In genomic region chr4:65559270-65559669, GRCh38 we compare ENCODE assay signal across 17 cellular contexts.
"Had no signal": no experiment of that assay in that cellular context is flagged by ENCODE, and none has a peak within 500 bp of the region (broad histone marks: within the 10 kb centered on the region; RNA-seq: fewer than 3 reads in every experiment).

No MANE protein-coding gene starts in this region.

- H3K4me3 Mint-ChIP-seq: activated T-helper 17 cell treated with anti-CD3 and anti-CD28 coated beads, Interleukin-2, amount 50 U/mL, for 72 hours; neural crest cell had no signal

- H3K27me3 ChIP-seq: brain microvascular endothelial cell, foreskin keratinocyte, pancreas, stomach, testis, upper lobe of right lung had no signal

- H3K9me3 ChIP-seq: pancreas, stomach, testis, upper lobe of right lung had no signal

- H3K4me1 Mint-ChIP-seq: activated T-helper 17 cell treated with anti-CD3 and anti-CD28 coated beads, Interleukin-2, amount 50 U/mL, for 72 hours; neural crest cell had no signal

- H3K27me3 Mint-ChIP-seq: activated T-helper 17 cell treated with anti-CD3 and anti-CD28 coated beads, Interleukin-2, amount 50 U/mL, for 72 hours had no signal

- H3K4me1 ChIP-seq: pancreas, stomach, testis, upper lobe of right lung had no signal

- H3K27ac Mint-ChIP-seq: activated T-helper 17 cell treated with anti-CD3 and anti-CD28 coated beads, Interleukin-2, amount 50 U/mL, for 72 hours had no signal

- DNase-seq: activated CD4-positive, alpha-beta T cell treated with anti-CD3 and anti-CD28 coated beads, Interleukin-2, amount 50 U/mL, for 48 hours; activated naive CD4-positive, alpha-beta T cell treated with Interleukin-2 at 50 U/mL for 16 hours; anterior cingulate cortex; brain microvascular endothelial cell; cortex of kidney; effector CD8-positive, alpha-beta T cell; foreskin keratinocyte; head of caudate nucleus; pancreas; stimulated activated CD4-positive, alpha-beta T cell treated with anti-CD3 and anti-CD28 coated beads, Interleukin-12 subunit alpha, Interleukin-12 subunit beta, amount 100 ng/mL, for 4 hours; stimulated activated CD4-positive, alpha-beta T cell treated with anti-CD3 and anti-CD28 coated beads, Interleukin-2, amount 100 ng/mL, for 24 hours; stomach; testis; upper lobe of right lung had no signal

- H3K4me3 ChIP-seq: pancreas, stomach, testis, upper lobe of right lung had no signal

- H3K9me3 Mint-ChIP-seq: activated T-helper 17 cell treated with anti-CD3 and anti-CD28 coated beads, Interleukin-2, amount 50 U/mL, for 72 hours; neural crest cell had no signal

- H3K36me3 ChIP-seq: brain microvascular endothelial cell, pancreas, stomach, upper lobe of right lung had no signal

- ATAC-seq: activated T-helper 17 cell treated with anti-CD3 and anti-CD28 coated beads, Interleukin-2, amount 50 U/mL, for 72 hours; foreskin keratinocyte; pancreas; upper lobe of right lung had no signal

- H3K27ac ChIP-seq: brain microvascular endothelial cell, foreskin keratinocyte, pancreas, stomach, testis, upper lobe of right lung, VCaP had no signal
